8 cellular contexts compared by ENCODE assay signal in genomic region chr22:35648066-35649025, GRCh38. TPM values are rescaled to one million over a fixed set of nuclear protein-coding genes. Genes with fewer than 3 reads are reported as not detected.
DNase-seq lines count a peak whose midpoint lies in the region; ATAC-seq and TF ChIP-seq lines count a peak whose summit lies in the region.

APOL6 (plus strand) TSS chr22:35648446; CDS start chr22:35656426, 7,980 bp downstream.

- H3K4me1 ChIP-seq in muscle layer of duodenum (ENCODE audit: control insufficient read depth in 1 of 2, insufficient read depth in 2 of 2, low read length in 2 of 2) = peaks cover 9 to 13% of the 10 kb centered on the region in 2 donors
- peaks cover 7 to 39% (median 36%) of the 10 kb centered on the region in 4 donors for H3K4me1 ChIP-seq in stomach

- H3K9me3 ChIP-seq in muscle layer of duodenum (ENCODE audit: control insufficient read depth in 1 of 2, low read length in 2 of 2) (no peaks in the 10 kb centered on the region), stomach (no peaks in the 10 kb centered on the region)

- intact Hi-C loops in stomach (cut with DNase I; ENCODE audit: low total_unique reads) = no loop called here

- no peaks in the 10 kb centered on the region for H3K27me3 ChIP-seq in muscle layer of duodenum (ENCODE audit: low read depth, low read length)
- H3K27me3 ChIP-seq in stomach = no peaks in the 10 kb centered on the region

- TF ChIP-seq POLR2A in stomach (IDR thresholded peaks at IDR 0.05) = no peak

- no peak for TF ChIP-seq CTCF in epithelial cell of esophagus (IDR thresholded peaks at IDR 0.05; ENCODE audit: insufficient read depth, low read depth, low read length, missing control alignments)
- no peak for TF ChIP-seq CTCF in stomach (IDR thresholded peaks at IDR 0.05)

- TF ChIP-seq EP300 in stomach (IDR thresholded peaks at IDR 0.05) = no peak

- H3K27ac ChIP-seq in muscle layer of duodenum (ENCODE audit: low read length) (peak within 1 kb of the TSS; percentile 100), stomach (peak within 1 kb of the TSS; percentile 90 to 98 (median 92))

- DNase-seq in COLO668 (lab: John Stamatoyannopoulos, UW; ENCODE audit: unreplicated experiment) (peak; percentile 37), NCI-H82 (lab: John Stamatoyannopoulos, UW) (peak; percentile 80), epithelial cell of esophagus (ENCODE audit: low read depth) (peak; percentile 57), stomach (peak; percentile 46), T1000 (lab: John Stamatoyannopoulos, UW) (no peak)
- DNase-seq in activated CD8-positive, alpha-beta memory T cell treated with anti-CD3 and anti-CD28 coated beads for 48 hours (ENCODE audit: low read depth in 2 of 3, low spot score in 2 of 3) = peak in 2 of 3 experiments; percentile 34 to 52

- H3K4me3 ChIP-seq in epithelial cell of esophagus (ENCODE audit: low read length) (peak within 1 kb of the TSS; percentile 51), muscle layer of duodenum (ENCODE audit: low read depth in 1 of 2, low read length in 2 of 2) (peak within 1 kb of the TSS; percentile 81 to 100), stomach (peak within 1 kb of the TSS; percentile 57 to 85 (median 66))

- peak; percentile 60 for ATAC-seq in GM21717 (IDR thresholded peaks at IDR 0.05; ENCODE audit: unreplicated experiment)

- H3K36me3 ChIP-seq in muscle layer of duodenum (ENCODE audit: control insufficient read depth in 1 of 2, insufficient read depth in 2 of 2, low read length in 2 of 2) = no peaks in the 10 kb centered on the region
- H3K36me3 ChIP-seq in stomach = peaks cover 0 to 3% (median 0%) of the 10 kb centered on the region in 4 donors

- WGBS in stomach, 5 donors = 7 to 14% (median 11%) methylated on average over 18 of the region's 18 CpGs

RNA-seq across cellular contexts. Expression of gene APOL6, which starts in this region (rescaled TPM):
- 10 to 100 TPM in 4 of 5 donors, 1 to 10 TPM in 1; 4.5 to 21.5 (median 10.5) TPM for total RNA-seq in stomach
- 1 to 10 TPM; 3.9 to 7.0 (median 4.9) TPM for polyA plus RNA-seq in stomach
